In genomic region chr9:120536949-120537640, GRCh38 we compare ENCODE assay signal across 18 cellular contexts.
"Had no signal": no experiment of that assay in that cellular context is flagged by ENCODE, and none has a peak within 500 bp of the region (broad histone marks: within the 10 kb centered on the region; RNA-seq: fewer than 3 reads in every experiment).

No MANE protein-coding gene starts in this region.

- ATAC-seq: activated CD8-positive, alpha-beta memory T cell treated with anti-CD3 and anti-CD28 coated beads, Interleukin-2, amount 10 ng/mL, durations not matched to agents 7 days and 5 days; activated CD8-positive, alpha-beta T cell treated with anti-CD3 and anti-CD28 coated beads for 36 hours; activated naive CD4-positive, alpha-beta T cell treated with anti-CD3 and anti-CD28 coated beads, Interleukin-2, amount 50 U/mL, for 72 hours; heart left ventricle; left ventricle myocardium superior; naive thymus-derived CD8-positive, alpha-beta T cell; stimulated activated naive CD8-positive, alpha-beta T cell treated with anti-CD3 and anti-CD28 coated beads, Interleukin-15, Interleukin-2, amounts not matched to agents 100 U/mL and 50 U/mL, for 24 hours had no signal

- H3K9me3 Mint-ChIP-seq: activated CD4-positive, alpha-beta T cell treated with anti-CD3 and anti-CD28 coated beads, Interleukin-2, amount 10 ng/mL, durations not matched to agents 24 days and 14 days; activated CD8-positive, alpha-beta T cell treated with anti-CD3 and anti-CD28 coated beads for 36 hours; activated naive CD4-positive, alpha-beta T cell treated with anti-CD3 and anti-CD28 coated beads, Interleukin-2, amount 50 U/mL, for 72 hours; endodermal cell; mesothelial cell of epicardium; naive thymus-derived CD8-positive, alpha-beta T cell; neural progenitor cell had no signal

- H3K27ac Mint-ChIP-seq: activated CD4-positive, alpha-beta T cell treated with anti-CD3 and anti-CD28 coated beads, Interleukin-2, amount 10 ng/mL, durations not matched to agents 24 days and 14 days; activated CD8-positive, alpha-beta memory T cell treated with anti-CD3 and anti-CD28 coated beads, Interleukin-2, amount 10 ng/mL, durations not matched to agents 7 days and 5 days; activated CD8-positive, alpha-beta T cell treated with anti-CD3 and anti-CD28 coated beads for 36 hours; activated naive CD4-positive, alpha-beta T cell treated with anti-CD3 and anti-CD28 coated beads, Interleukin-2, amount 50 U/mL, for 72 hours; endodermal cell; mesothelial cell of epicardium; neural progenitor cell had no signal

- H3K27me3 ChIP-seq: heart left ventricle, neural progenitor cell, sigmoid colon had no signal

- H3K27me3 Mint-ChIP-seq: activated CD4-positive, alpha-beta T cell treated with anti-CD3 and anti-CD28 coated beads, Interleukin-2, amount 10 ng/mL, durations not matched to agents 24 days and 14 days; activated CD8-positive, alpha-beta memory T cell treated with anti-CD3 and anti-CD28 coated beads, Interleukin-2, amount 10 ng/mL, durations not matched to agents 7 days and 5 days; activated CD8-positive, alpha-beta T cell treated with anti-CD3 and anti-CD28 coated beads for 36 hours; naive thymus-derived CD8-positive, alpha-beta T cell had no signal

- DNase-seq: activated CD4-positive, alpha-beta T cell treated with anti-CD3 and anti-CD28 coated beads, Interleukin-2, amount 10 ng/mL, durations not matched to agents 24 days and 14 days; activated CD8-positive, alpha-beta memory T cell treated with anti-CD3 and anti-CD28 coated beads, Interleukin-2, amount 10 ng/mL, durations not matched to agents 7 days and 5 days; activated CD8-positive, alpha-beta T cell treated with anti-CD3 and anti-CD28 coated beads for 36 hours; activated T-cell treated with anti-CD3 and anti-CD28 coated beads for 4 hours; cerebellar nuclear complex; endodermal cell; heart left ventricle; left ventricle myocardium superior; mammary epithelial cell; naive thymus-derived CD8-positive, alpha-beta T cell; sigmoid colon; stimulated activated CD4-positive, alpha-beta T cell treated with anti-CD3 and anti-CD28 coated beads, Interleukin-4, amount 100 ng/mL, for 24 hours; stimulated activated naive CD8-positive, alpha-beta T cell treated with anti-CD3 and anti-CD28 coated beads, Interleukin-15, Interleukin-2, amounts not matched to agents 100 U/mL and 50 U/mL, for 24 hours had no signal

- H3K27ac ChIP-seq: coronary artery, epithelial cell of prostate, heart left ventricle, neural progenitor cell, sigmoid colon had no signal

- H3K4me3 ChIP-seq: coronary artery, heart left ventricle, neural progenitor cell, sigmoid colon had no signal

- H3K4me3 Mint-ChIP-seq: activated CD4-positive, alpha-beta T cell treated with anti-CD3 and anti-CD28 coated beads, Interleukin-2, amount 10 ng/mL, durations not matched to agents 24 days and 14 days; activated CD8-positive, alpha-beta memory T cell treated with anti-CD3 and anti-CD28 coated beads, Interleukin-2, amount 10 ng/mL, durations not matched to agents 7 days and 5 days; activated CD8-positive, alpha-beta T cell treated with anti-CD3 and anti-CD28 coated beads for 36 hours; endodermal cell; mesothelial cell of epicardium; naive thymus-derived CD8-positive, alpha-beta T cell; neural progenitor cell had no signal

- H3K4me1 Mint-ChIP-seq: activated CD8-positive, alpha-beta memory T cell treated with anti-CD3 and anti-CD28 coated beads, Interleukin-2, amount 10 ng/mL, durations not matched to agents 7 days and 5 days; mesothelial cell of epicardium had no signal

- H3K9me3 ChIP-seq: heart left ventricle, sigmoid colon had no signal
